Comparison of ENCODE assay signal across 25 cellular contexts in genomic region chr2:1809726-1810125, GRCh38.
"Had no signal": no experiment of that assay in that cellular context is flagged by ENCODE, and none has a peak within 500 bp of the region (broad histone marks: within the 10 kb centered on the region; RNA-seq: fewer than 3 reads in every experiment).

No MANE protein-coding gene starts in this region.

- H3K4me3 ChIP-seq: coronary artery, esophagus muscularis mucosa, gastroesophageal sphincter, heart left ventricle, hepatocyte, lower lobe of right lung, right lobe of liver, smooth muscle cell, testis, tibial artery, upper lobe of left lung had no signal

- H3K4me1 Mint-ChIP-seq: neural crest cell; stimulated activated effector memory CD8-positive, alpha-beta T cell treated with anti-CD3 and anti-CD28 coated beads, Interleukin-12 subunit alpha, Interleukin-12 subunit beta, amount 100 ng/mL, for 72 hours had no signal

- FAIRE-seq: endothelial cell of umbilical vein, islet of Langerhans, urothelium cell line had no signal

- H3K4me1 ChIP-seq: foreskin keratinocyte, heart left ventricle, lower lobe of right lung, right lobe of liver, testis, upper lobe of left lung had no signal

- DNase-seq: dermis blood vessel endothelial cell; effector memory CD4-positive, alpha-beta T cell; foreskin keratinocyte; left ventricle myocardium superior; lower lobe of right lung; stimulated activated CD4-positive, alpha-beta T cell treated with anti-CD3 and anti-CD28 coated beads, Interleukin-2, amount 100 ng/mL, for 24 hours; stimulated activated CD4-positive, alpha-beta T cell treated with anti-CD3 and anti-CD28 coated beads, Interleukin-4, amount 100 ng/mL, for 24 hours; stimulated activated naive CD4-positive, alpha-beta T cell treated with Interleukin-2 at 50 U/mL for 16 hours; substantia nigra; testis; tibial artery; upper lobe of left lung had no signal

- H3K27ac ChIP-seq: coronary artery, esophagus muscularis mucosa, foreskin keratinocyte, gastroesophageal sphincter, heart left ventricle, hepatocyte, lower lobe of right lung, right lobe of liver, testis, tibial artery, upper lobe of left lung had no signal

- H3K9me3 ChIP-seq: esophagus muscularis mucosa, gastroesophageal sphincter, heart left ventricle, lower lobe of right lung, right lobe of liver, testis, tibial artery, upper lobe of left lung had no signal

- H3K36me3 Mint-ChIP-seq: naive thymus-derived CD8-positive, alpha-beta T cell; stimulated activated effector memory CD8-positive, alpha-beta T cell treated with anti-CD3 and anti-CD28 coated beads, Interleukin-12 subunit alpha, Interleukin-12 subunit beta, amount 100 ng/mL, for 72 hours had no signal

- H3K4me2 ChIP-seq: hepatocyte, smooth muscle cell had no signal

- H3K9me3 Mint-ChIP-seq: naive thymus-derived CD8-positive, alpha-beta T cell; neural crest cell; stimulated activated effector memory CD8-positive, alpha-beta T cell treated with anti-CD3 and anti-CD28 coated beads, Interleukin-12 subunit alpha, Interleukin-12 subunit beta, amount 100 ng/mL, for 72 hours had no signal

- H3K27ac Mint-ChIP-seq: stimulated activated effector memory CD8-positive, alpha-beta T cell treated with anti-CD3 and anti-CD28 coated beads, Interleukin-12 subunit alpha, Interleukin-12 subunit beta, amount 100 ng/mL, for 72 hours had no signal

- H3K4me3 Mint-ChIP-seq: neural crest cell; stimulated activated effector memory CD8-positive, alpha-beta T cell treated with anti-CD3 and anti-CD28 coated beads, Interleukin-12 subunit alpha, Interleukin-12 subunit beta, amount 100 ng/mL, for 72 hours had no signal

- H3K27me3 ChIP-seq: foreskin keratinocyte, gastroesophageal sphincter, hepatocyte, right lobe of liver, testis, tibial artery, upper lobe of left lung had no signal

- H3K36me3 ChIP-seq: esophagus muscularis mucosa, gastroesophageal sphincter, heart left ventricle, lower lobe of right lung, right lobe of liver, tibial artery, upper lobe of left lung had no signal
